Comparison of ENCODE assay signal across 8 cellular contexts in genomic region chr12:45728625-45729232, GRCh38. TPM values are rescaled to one million over a fixed set of nuclear protein-coding genes. Genes with fewer than 3 reads are reported as not detected.
DNase-seq lines count a peak whose midpoint lies in the region; ATAC-seq and TF ChIP-seq lines count a peak whose summit lies in the region.

No MANE protein-coding gene starts in this region.

- peak overlapping the region; percentile 84 for H2AK9ac ChIP-seq in IMR-90 (replicated peaks; ENCODE audit: low read depth, low read length, poor library complexity)

- H3K4me2 ChIP-seq in IMR-90 (ENCODE audit: low read depth, low read length) (peak overlapping the region; percentile 94), OCI-LY3 (ENCODE audit: low read length) (peak overlapping the region; percentile 68)

- H3K23ac ChIP-seq in IMR-90 (ENCODE audit: low read depth, low read length), result peak overlapping the region; percentile 85

- peak overlapping the region; percentile 67 for H3K4ac ChIP-seq in IMR-90 (ENCODE audit: low read depth, low read length)

- peaks cover 6 to 9% of the 10 kb centered on the region in 2 experiments; a peak in 2 of 4 replicates for H3K79me1 ChIP-seq in IMR-90 (ENCODE audit: low read depth in 1 of 2, low read length in 2 of 2)

- no peaks in the 10 kb centered on the region for H3K9me3 ChIP-seq in IMR-90 (ENCODE audit: control insufficient read depth, insufficient read depth, low read length)
- no peaks in the 10 kb centered on the region for H3K9me3 ChIP-seq in OCI-LY3 (ENCODE audit: insufficient read depth, low read length)

- BruUV-seq in IMR-90 (replicated peaks; lab: Mats Ljungman, UMichigan), result no TSS peak

- peaks cover 69% of the 10 kb centered on the region for H3K79me2 ChIP-seq in OCI-LY3 (ENCODE audit: low read length)

- in situ Hi-C loops in IMR-90 (cut with MboI; ENCODE audit: low sequenced_read_pairs), result no loop called here

- H3K4me3 ChIP-seq in IMR-90 (ENCODE audit: insufficient read depth, low read depth, low read length) (peak overlapping the region; percentile 69), OCI-LY3 (ENCODE audit: low read length) (peak overlapping the region; percentile 94)

- H3K9me1 ChIP-seq in IMR-90 (ENCODE audit: insufficient read depth, low read length), result no peaks in the 10 kb centered on the region

- H2BK120ac ChIP-seq in IMR-90 (ENCODE audit: low read depth, low read length), result peak overlapping the region; percentile 20; the same call in 1 of the 2 replicates

- H2BK20ac ChIP-seq in IMR-90 (ENCODE audit: low read depth, low read length), result no peak overlapping the region

- no peaks in the 10 kb centered on the region for H3K27me3 ChIP-seq in IMR-90 (ENCODE audit: control insufficient read depth, insufficient read depth, low read length)
- H3K27me3 ChIP-seq in OCI-LY3 (ENCODE audit: low read depth, low read length), result no peaks in the 10 kb centered on the region

- TF ChIP-seq RAD21 in IMR-90 (IDR thresholded peaks at IDR 0.05; ENCODE audit: low read length), result peak; percentile 57

- POLR2A ChIA-PET in IMR-90 (lab: Charles Lee; ENCODE audit: unreplicated experiment), result interaction anchor here (0.6 kb wide), 1 partner anchor 154 kb away, joined by 3 read pairs; no protein-coding TSS in a partner anchor

- H4K91ac ChIP-seq in IMR-90 (ENCODE audit: insufficient read depth, low read depth, low read length), result peak overlapping the region; percentile 58; the same call in 1 of the 2 replicates

- H3K9ac ChIP-seq in IMR-90 (ENCODE audit: low read depth, low read length) (peak overlapping the region; percentile 83), OCI-LY3 (ENCODE audit: low read length) (peak overlapping the region; percentile 98)

- H2AK5ac ChIP-seq in IMR-90 (ENCODE audit: low read depth, low read length), result no peak overlapping the region

- H2AFZ ChIP-seq in IMR-90 (replicated peaks; ENCODE audit: low read length, poor library complexity) (peak overlapping the region; percentile 92), OCI-LY3 (ENCODE audit: low read depth, low read length) (peak overlapping the region; percentile 69)

- H2BK5ac ChIP-seq in IMR-90 (ENCODE audit: low read depth, low read length, poor library complexity, severe bottlenecking), result peak overlapping the region; percentile 96

- intact Hi-C loops in IMR-90 (cut with micrococcal nuclease), result loop anchor here (1.0 to 5.0 kb wide), 5 partner anchors 56 to 536 kb away; partner anchors contain the start of genes ANO6 and SCAF11

- DNase-seq in DMS53 (lab: John Stamatoyannopoulos, UW) (peak; percentile 100), IMR-90 (peak; percentile 96), activated T-cell treated with anti-CD3 and anti-CD28 coated beads for 4 hours (peak; percentile 94), epithelial cell of prostate (ENCODE audit: low read depth, low spot score) (peak; percentile 87), mucosa of gallbladder (ENCODE audit: low spot score) (peak; percentile 99)
- peak; percentile 92 for DNase-seq in stimulated activated CD8-positive, alpha-beta memory T cell treated with anti-CD3 and anti-CD28 coated beads, Interleukin-4, amount 100 ng/mL, for 24 hours (ENCODE audit: low read depth)

- H4K20me1 ChIP-seq in IMR-90 (ENCODE audit: insufficient read depth, low read length), result no peaks in the 10 kb centered on the region
- peaks cover 3% of the 10 kb centered on the region; the same call in 1 of the 2 replicates for H4K20me1 ChIP-seq in OCI-LY3 (ENCODE audit: insufficient read depth, low read length)

- peak overlapping the region; percentile 21; the same call in 1 of the 2 replicates for H3K18ac ChIP-seq in IMR-90 (ENCODE audit: low read depth, low read length)

- TF ChIP-seq POLR2A in IMR-90 (IDR thresholded peaks at IDR 0.05; ENCODE audit: low read depth, low read length), result peak; percentile 95

- peak overlapping the region; percentile 89 for H3K56ac ChIP-seq in IMR-90 (ENCODE audit: extremely low read depth, insufficient read depth, low read length)

- H4K5ac ChIP-seq in IMR-90 (ENCODE audit: low read depth, low read length), result no peak overlapping the region

- H3K27ac ChIP-seq in IMR-90 (ENCODE audit: insufficient read depth, low read length) (peak overlapping the region; percentile 96), OCI-LY3 (ENCODE audit: low read length) (peak overlapping the region; percentile 96), epithelial cell of prostate (peak overlapping the region; percentile 97)

- dilution Hi-C loops in IMR-90 (cut with HindIII; ENCODE audit: low sequenced_read_pairs, unreplicated experiment), result no loop called here

- H3K36me3 ChIP-seq in IMR-90 (ENCODE audit: control insufficient read depth, insufficient read depth, low read length), result no peaks in the 10 kb centered on the region
- H3K36me3 ChIP-seq in OCI-LY3 (replicated peaks; ENCODE audit: low read depth, low read length), result peaks cover 10% of the 10 kb centered on the region

- TF ChIP-seq CTCF in IMR-90 (conservative IDR thresholded peaks at IDR 0.05; ENCODE audit: low read depth, low read length), result peak; percentile 98
- TF ChIP-seq CTCF in OCI-LY3 (IDR thresholded peaks at IDR 0.05; ENCODE audit: low read depth, low read length), result peak; percentile 73

- 0% methylated on average over 15 of the region's 66 CpGs; no CpG with 5 or more reads in 1 of the 2 experiments for WGBS in IMR-90 (ENCODE audit: extremely low coverage in 2 of 2, insufficient read length in 1 of 2), 2 experiments

- peaks cover 1% of the 10 kb centered on the region; the same call in 1 of the 2 replicates for H3K4me1 ChIP-seq in IMR-90 (ENCODE audit: control insufficient read depth, insufficient read depth, low read length)
- peaks cover 22% of the 10 kb centered on the region for H3K4me1 ChIP-seq in OCI-LY3 (ENCODE audit: low read length)

- peak; percentile 51 for ATAC-seq in GM21529 (IDR thresholded peaks at IDR 0.05; ENCODE audit: unreplicated experiment)
- peak; percentile 76 for ATAC-seq in IMR-90 (ENCODE audit: low read depth)

- peak overlapping the region; percentile 67 for H3K14ac ChIP-seq in IMR-90 (replicated peaks; ENCODE audit: low read depth, low read length)

- CTCF ChIA-PET in IMR-90 (lab: Yijun Ruan, JAX), result interaction anchor here (0.6 to 7.4 kb wide), 5 partner anchors 11 to 190 kb away, joined by 3 to 43 read pairs (median 3); no protein-coding TSS in a partner anchor

- no peak overlapping the region; the same call in 2 of the 3 replicates for H2BK15ac ChIP-seq in IMR-90 (ENCODE audit: low read depth, low read length)

- peak overlapping the region; percentile 47 to 74 for H4K8ac ChIP-seq in IMR-90 (ENCODE audit: low read depth in 2 of 2, low read length in 2 of 2)

TF ChIP-seq in IMR-90, 13 proteins besides CTCF, POLR2A, EP300 and RAD21:
- TF ChIP-seq RCOR1 (IDR thresholded peaks at IDR 0.05; ENCODE audit: insufficient replicate concordance, low read length), result no peak
- TF ChIP-seq ELK1 (IDR thresholded peaks at IDR 0.05; ENCODE audit: borderline replicate concordance, low read depth, low read length), result no peak
- no peak for TF ChIP-seq NFE2L2 (IDR thresholded peaks at IDR 0.05; ENCODE audit: low read depth, low read length)
- peak; percentile 90 for TF ChIP-seq MAZ (IDR thresholded peaks at IDR 0.05; ENCODE audit: borderline replicate concordance, low read depth, low read length)
- TF ChIP-seq RFX5 (IDR thresholded peaks at IDR 0.05; ENCODE audit: low read depth, low read length), result peak; percentile 25; the same call in 1 of the 2 replicates
- TF ChIP-seq BHLHE40 (IDR thresholded peaks at IDR 0.05; ENCODE audit: low read depth, low read length), result peak; percentile 38; the same call in 1 of the 2 replicates
- TF ChIP-seq SMC3 (IDR thresholded peaks at IDR 0.05; ENCODE audit: low read depth, low read length), result peak; percentile 31
- peak; percentile 58; the same call in 1 of the 2 replicates for TF ChIP-seq MXI1 (IDR thresholded peaks at IDR 0.05; ENCODE audit: borderline replicate concordance, low read depth, low read length)

RNA-seq across cellular contexts. Expression of gene ARID2, which starts 0.8 kb away (rescaled TPM):
- 27.5 and 28.1 TPM in 2 replicates for total RNA-seq in IMR-90 (2012; rRNA removed)
- 5.2 and 5.4 TPM in 2 replicates for polyA plus RNA-seq in IMR-90 (2012; rRNA removed)
- polyA plus RNA-seq in IMR-90 (2012; cell fraction: cytosol; rRNA removed), result 1.0 and 5.4 TPM in 2 replicates
- 2.7 and 13.5 TPM in 2 replicates for polyA plus RNA-seq in IMR-90 (2012; cell fraction: nucleus; rRNA removed; ENCODE audit: low replicate concordance)
- total RNA-seq in mucosa of gallbladder, result 34.1 TPM

Comparison
In these comparisons a context has a peak if more than half of its experiments do, and no peak if none do; other contexts are left out.
1. Peak in every context shown above with its lines: DNase-seq, ATAC-seq, H3K4me3 ChIP-seq and H3K27ac ChIP-seq.